In genomic region chr5:80250801-80251200, GRCh38 we compare ENCODE assay signal across 1 cellular context.
TF ChIP-seq lines count a peak whose summit lies in the region.

No MANE protein-coding gene starts in this region.

TF ChIP-seq in SK-N-SH, 30 proteins besides CTCF, POLR2A, EP300 and RAD21 (continued from another document):
- TF ChIP-seq, protein P1, sequence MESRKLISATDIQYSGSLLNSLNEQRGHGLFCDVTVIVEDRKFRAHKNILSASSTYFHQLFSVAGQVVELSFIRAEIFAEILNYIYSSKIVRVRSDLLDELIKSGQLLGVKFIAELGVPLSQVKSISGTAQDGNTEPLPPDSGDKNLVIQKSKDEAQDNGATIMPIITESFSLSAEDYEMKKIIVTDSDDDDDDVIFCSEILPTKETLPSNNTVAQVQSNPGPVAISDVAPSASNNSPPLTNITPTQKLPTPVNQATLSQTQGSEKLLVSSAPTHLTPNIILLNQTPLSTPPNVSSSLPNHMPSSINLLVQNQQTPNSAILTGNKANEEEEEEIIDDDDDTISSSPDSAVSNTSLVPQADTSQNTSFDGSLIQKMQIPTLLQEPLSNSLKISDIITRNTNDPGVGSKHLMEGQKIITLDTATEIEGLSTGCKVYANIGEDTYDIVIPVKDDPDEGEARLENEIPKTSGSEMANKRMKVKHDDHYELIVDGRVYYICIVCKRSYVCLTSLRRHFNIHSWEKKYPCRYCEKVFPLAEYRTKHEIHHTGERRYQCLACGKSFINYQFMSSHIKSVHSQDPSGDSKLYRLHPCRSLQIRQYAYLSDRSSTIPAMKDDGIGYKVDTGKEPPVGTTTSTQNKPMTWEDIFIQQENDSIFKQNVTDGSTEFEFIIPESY (IDR thresholded peaks at IDR 0.05; ENCODE audit: borderline replicate concordance, low read depth) = no peak
- TF ChIP-seq USF1 (IDR thresholded peaks at IDR 0.05; ENCODE audit: borderline replicate concordance, low read depth) (no peak), SMC3 (IDR thresholded peaks at IDR 0.05; ENCODE audit: low read depth, low read length) (no peak), ELF1 (IDR thresholded peaks at IDR 0.05) (no peak), USF2 (IDR thresholded peaks at IDR 0.05; ENCODE audit: borderline replicate concordance, low read depth, low read length) (no peak), MXI1 (IDR thresholded peaks at IDR 0.05; ENCODE audit: low read depth, low read length) (no peak), TEAD4 (IDR thresholded peaks at IDR 0.05; ENCODE audit: borderline replicate concordance, insufficient read depth) (no peak), FOXM1 (IDR thresholded peaks at IDR 0.05; ENCODE audit: low read depth) (no peak), RFX5 (IDR thresholded peaks at IDR 0.05; ENCODE audit: low read length) (no peak), GABPA (IDR thresholded peaks at IDR 0.05; ENCODE audit: low read depth) (no peak), TCF12 (IDR thresholded peaks at IDR 0.05) (no peak), RXRA (IDR thresholded peaks at IDR 0.05; ENCODE audit: borderline replicate concordance, low read depth) (no peak), SIN3A (IDR thresholded peaks at IDR 0.05; ENCODE audit: borderline replicate concordance, low read depth, low read length) (no peak), JUND (IDR thresholded peaks at IDR 0.05) (no peak), NRF1 (IDR thresholded peaks at IDR 0.05; ENCODE audit: low read depth, low read length) (no peak)
- TF ChIP-seq, protein P2, sequence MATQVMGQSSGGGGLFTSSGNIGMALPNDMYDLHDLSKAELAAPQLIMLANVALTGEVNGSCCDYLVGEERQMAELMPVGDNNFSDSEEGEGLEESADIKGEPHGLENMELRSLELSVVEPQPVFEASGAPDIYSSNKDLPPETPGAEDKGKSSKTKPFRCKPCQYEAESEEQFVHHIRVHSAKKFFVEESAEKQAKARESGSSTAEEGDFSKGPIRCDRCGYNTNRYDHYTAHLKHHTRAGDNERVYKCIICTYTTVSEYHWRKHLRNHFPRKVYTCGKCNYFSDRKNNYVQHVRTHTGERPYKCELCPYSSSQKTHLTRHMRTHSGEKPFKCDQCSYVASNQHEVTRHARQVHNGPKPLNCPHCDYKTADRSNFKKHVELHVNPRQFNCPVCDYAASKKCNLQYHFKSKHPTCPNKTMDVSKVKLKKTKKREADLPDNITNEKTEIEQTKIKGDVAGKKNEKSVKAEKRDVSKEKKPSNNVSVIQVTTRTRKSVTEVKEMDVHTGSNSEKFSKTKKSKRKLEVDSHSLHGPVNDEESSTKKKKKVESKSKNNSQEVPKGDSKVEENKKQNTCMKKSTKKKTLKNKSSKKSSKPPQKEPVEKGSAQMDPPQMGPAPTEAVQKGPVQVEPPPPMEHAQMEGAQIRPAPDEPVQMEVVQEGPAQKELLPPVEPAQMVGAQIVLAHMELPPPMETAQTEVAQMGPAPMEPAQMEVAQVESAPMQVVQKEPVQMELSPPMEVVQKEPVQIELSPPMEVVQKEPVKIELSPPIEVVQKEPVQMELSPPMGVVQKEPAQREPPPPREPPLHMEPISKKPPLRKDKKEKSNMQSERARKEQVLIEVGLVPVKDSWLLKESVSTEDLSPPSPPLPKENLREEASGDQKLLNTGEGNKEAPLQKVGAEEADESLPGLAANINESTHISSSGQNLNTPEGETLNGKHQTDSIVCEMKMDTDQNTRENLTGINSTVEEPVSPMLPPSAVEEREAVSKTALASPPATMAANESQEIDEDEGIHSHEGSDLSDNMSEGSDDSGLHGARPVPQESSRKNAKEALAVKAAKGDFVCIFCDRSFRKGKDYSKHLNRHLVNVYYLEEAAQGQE (IDR thresholded peaks at IDR 0.05; ENCODE audit: low read depth, low read length) = no peak
- TF ChIP-seq, protein P3, sequence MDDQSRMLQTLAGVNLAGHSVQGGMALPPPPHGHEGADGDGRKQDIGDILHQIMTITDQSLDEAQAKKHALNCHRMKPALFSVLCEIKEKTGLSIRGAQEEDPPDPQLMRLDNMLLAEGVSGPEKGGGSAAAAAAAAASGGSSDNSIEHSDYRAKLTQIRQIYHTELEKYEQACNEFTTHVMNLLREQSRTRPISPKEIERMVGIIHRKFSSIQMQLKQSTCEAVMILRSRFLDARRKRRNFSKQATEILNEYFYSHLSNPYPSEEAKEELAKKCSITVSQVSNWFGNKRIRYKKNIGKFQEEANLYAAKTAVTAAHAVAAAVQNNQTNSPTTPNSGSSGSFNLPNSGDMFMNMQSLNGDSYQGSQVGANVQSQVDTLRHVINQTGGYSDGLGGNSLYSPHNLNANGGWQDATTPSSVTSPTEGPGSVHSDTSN (IDR thresholded peaks at IDR 0.05) = no peak
TF ChIP-seq in SK-N-SH: peak in this region for 0.
